21 cellular contexts compared by ENCODE assay signal in the genomic region with DNA sequence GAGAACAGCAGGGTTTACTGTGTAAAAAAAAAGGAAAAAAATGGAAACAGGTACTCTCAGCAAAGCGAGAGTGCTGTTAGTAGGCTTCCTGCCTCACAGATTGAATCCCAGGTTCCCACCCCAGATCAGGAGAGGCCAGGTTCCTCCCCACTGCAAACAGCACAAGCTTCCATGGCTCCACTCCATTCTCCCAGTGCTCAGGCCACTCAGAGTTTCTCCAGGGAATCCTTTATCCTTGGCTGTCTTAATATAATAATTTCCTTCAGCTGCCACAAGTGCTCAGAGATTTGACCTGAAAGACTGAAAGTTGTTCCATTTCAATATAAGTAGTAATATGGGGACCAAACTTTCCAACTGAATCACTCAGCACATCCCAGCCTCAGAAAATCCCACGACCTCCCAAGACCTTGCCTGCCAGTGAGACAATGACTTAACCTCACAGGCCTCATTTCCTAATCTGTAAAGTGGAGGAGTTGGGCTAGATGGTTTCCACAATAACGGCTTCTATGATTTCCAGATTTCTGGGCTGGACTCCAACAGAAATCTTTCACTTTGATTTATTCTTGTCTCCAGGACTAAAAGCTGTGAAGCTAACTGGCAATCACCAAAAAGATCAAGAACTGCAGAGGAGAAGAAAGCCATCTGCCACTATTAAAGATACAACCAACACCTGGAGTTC.
A peak's percentile ranks its signal among the peaks of the same experiment; 100 is the strongest.
DNase-seq lines count a peak whose midpoint lies in the region; ATAC-seq and TF ChIP-seq lines count a peak whose summit lies in the region.
"Had no signal": no experiment of that assay in that cellular context is flagged by ENCODE, and none has a peak within 500 bp of the region (broad histone marks: within the 10 kb centered on the region; RNA-seq: fewer than 3 reads in every experiment).

No MANE protein-coding gene starts in this region.

- H3K9me2 ChIP-seq in PC-9 (ENCODE audit: insufficient read depth) = no peaks in the 10 kb centered on the region
- H3K9me2 ChIP-seq: SK-N-SH had no signal

- no peak overlapping the region for H3K4ac ChIP-seq in mesendoderm (ENCODE audit: low read depth, low read length)

- DNase-seq in AG20443 (ENCODE audit: low spot score) (peak; percentile 31), NCI-H446 treated with DMSO at 0.1 percent for 48 hours (lab: John Stamatoyannopoulos, UW) (peak; percentile 32), fibroblast of lung (ENCODE audit: low read depth in 2 of 2) (peak; percentile 8), mesendoderm (no peak), PC-9 (no peak), DMS79 (lab: John Stamatoyannopoulos, UW) (no peak)
- no peak for DNase-seq in stimulated activated naive CD4-positive, alpha-beta T cell treated with Interleukin-2 at 50 U/mL for 16 hours (lab: John Stamatoyannopoulos, UW)
- DNase-seq: activated B cell treated with CpG ODN at 0.5 μM for 24 hours; activated CD4-positive, alpha-beta memory T cell treated with anti-CD3 and anti-CD28 coated beads, Interleukin-2, amount 10 ng/mL, durations not matched to agents 7 days and 5 days; activated naive CD4-positive, alpha-beta T cell; amniotic stem cell; glutamatergic neuron; mucosa of descending colon; NCI-H774; SK-N-SH; stimulated activated CD4-positive, alpha-beta T cell treated with anti-CD3 and anti-CD28 coated beads, Interleukin-4, amount 100 ng/mL, for 24 hours; upper lobe of left lung had no signal

- no peak for ATAC-seq in HG03095 (IDR thresholded peaks at IDR 0.05; ENCODE audit: unreplicated experiment)
- ATAC-seq: left lobe of liver, mucosa of descending colon, Panc1 had no signal

- CTCF ChIA-PET in PC-9 (lab: Charles Lee) = no interaction called here

- H2AK5ac ChIP-seq in mesendoderm (ENCODE audit: low read length) = no peak overlapping the region

- no peak for TF ChIP-seq CTCF in fibroblast of lung (conservative IDR thresholded peaks at IDR 0.05 in 1 of 2, IDR thresholded peaks at IDR 0.05 in 1 of 2; ENCODE audit: low read depth in 1 of 2, low read length in 2 of 2)
- no peak for TF ChIP-seq CTCF in PC-9 (conservative IDR thresholded peaks at IDR 0.05)

- H3K9me3 ChIP-seq in fibroblast of lung (ENCODE audit: control insufficient read depth, insufficient read depth, low read depth, low read length) = no peaks in the 10 kb centered on the region
- no peaks in the 10 kb centered on the region for H3K9me3 ChIP-seq in PC-9 (ENCODE audit: insufficient read depth, low read depth)
- H3K9me3 ChIP-seq: mucosa of descending colon, neutrophil, SK-N-SH, upper lobe of left lung had no signal

- H2BK120ac ChIP-seq in mesendoderm (ENCODE audit: low read depth, low read length) = no peak overlapping the region

- BruUV-seq in PC-9 (replicated peaks; lab: Mats Ljungman, UMichigan) = no TSS peak

- no peak overlapping the region for H2BK5ac ChIP-seq in mesendoderm (ENCODE audit: low read length)

- H2AFZ ChIP-seq in fibroblast of lung (ENCODE audit: low read length) (no peak overlapping the region), PC-9 (no peak overlapping the region)

- H3K27me3 ChIP-seq in fibroblast of lung (ENCODE audit: control insufficient read depth, insufficient read depth, low read length) = no peaks in the 10 kb centered on the region
- H3K27me3 ChIP-seq in mesendoderm (ENCODE audit: insufficient read depth, low read length, poor library complexity) = no peaks in the 10 kb centered on the region
- no peaks in the 10 kb centered on the region for H3K27me3 ChIP-seq in PC-9 (ENCODE audit: insufficient read depth, low read depth)
- H3K27me3 ChIP-seq: neutrophil, upper lobe of left lung had no signal

- H3K23ac ChIP-seq in mesendoderm (ENCODE audit: low read length) = no peak overlapping the region

- H3K4me2 ChIP-seq in fibroblast of lung (ENCODE audit: extremely low read depth, insufficient read depth, low read length) (no peak overlapping the region), mesendoderm (ENCODE audit: low read length) (no peak overlapping the region), PC-9 (no peak overlapping the region)
- H3K4me2 ChIP-seq: SK-N-SH had no signal

- no peaks in the 10 kb centered on the region for H3K79me1 ChIP-seq in mesendoderm (ENCODE audit: low read length)

- H3K4me3 ChIP-seq in fibroblast of lung (replicated peaks in 1 of 4; ENCODE audit: control extremely low read depth in 1 of 4, insufficient read depth in 1 of 4, low read depth in 3 of 4, low read length in 4 of 4) (no peak overlapping the region), mesendoderm (ENCODE audit: low read length) (no peak overlapping the region), PC-9 (no peak overlapping the region)
- H3K4me3 ChIP-seq: mucosa of descending colon, upper lobe of left lung had no signal

- H4K20me1 ChIP-seq in fibroblast of lung (ENCODE audit: control insufficient read depth, extremely low read depth, insufficient read depth, low read length) (no peaks in the 10 kb centered on the region), PC-9 (ENCODE audit: insufficient read depth) (no peaks in the 10 kb centered on the region)

- H4K8ac ChIP-seq in mesendoderm (ENCODE audit: low read depth, low read length) = no peak overlapping the region

- no peak overlapping the region for H3K9ac ChIP-seq in fibroblast of lung (ENCODE audit: insufficient read depth, low read length)
- no peak overlapping the region for H3K9ac ChIP-seq in mesendoderm (ENCODE audit: low read length)
- H3K9ac ChIP-seq: SK-N-SH had no signal

- H4K5ac ChIP-seq in mesendoderm (ENCODE audit: low read length) = no peak overlapping the region

- H3F3A ChIP-seq in PC-9 (ENCODE audit: insufficient read depth, low read depth) = no peaks in the 10 kb centered on the region

- H3K36me3 ChIP-seq in fibroblast of lung (ENCODE audit: control insufficient read depth, insufficient read depth, low read length) (no peaks in the 10 kb centered on the region), mesendoderm (ENCODE audit: control insufficient read depth, insufficient read depth, low read length) (no peaks in the 10 kb centered on the region), PC-9 (ENCODE audit: low read depth) (no peaks in the 10 kb centered on the region)
- H3K36me3 ChIP-seq: neutrophil, upper lobe of left lung had no signal

- POLR2A ChIA-PET in PC-9 (lab: Charles Lee; ENCODE audit: unreplicated experiment) = no interaction called here

- H2BK15ac ChIP-seq in mesendoderm (replicated peaks; ENCODE audit: low read depth) = no peak overlapping the region

- intact Hi-C loops in PC-9 (cut with micrococcal nuclease; ENCODE audit: unreplicated experiment) = no loop called here

- no CpG with 5 or more reads among the region's 3 CpGs for WGBS in mesendoderm (ENCODE audit: extremely low coverage, insufficient coverage, low lambda C conversion rate)

- H3K27ac ChIP-seq in fibroblast of lung (ENCODE audit: insufficient read depth, low read length) = no peak overlapping the region
- no peak overlapping the region for H3K27ac ChIP-seq in mesendoderm (ENCODE audit: low read depth, low read length)
- no peak overlapping the region for H3K27ac ChIP-seq in PC-9
- H3K27ac ChIP-seq: neutrophil, upper lobe of left lung had no signal

- no peak overlapping the region for H3K56ac ChIP-seq in mesendoderm (ENCODE audit: low read length)

- H3K4me1 ChIP-seq in fibroblast of lung (ENCODE audit: control insufficient read depth, extremely low read depth, insufficient read depth, low read length) (no peaks in the 10 kb centered on the region), mesendoderm (ENCODE audit: control insufficient read depth, low read depth, low read length) (no peaks in the 10 kb centered on the region), PC-9 (replicated peaks; ENCODE audit: insufficient read depth) (no peaks in the 10 kb centered on the region)
- H3K4me1 ChIP-seq: upper lobe of left lung had no signal

- no peaks in the 10 kb centered on the region for H3K79me2 ChIP-seq in fibroblast of lung (ENCODE audit: control insufficient read depth, insufficient read depth, low read length)
- H3K79me2 ChIP-seq in mesendoderm (ENCODE audit: control insufficient read depth, insufficient read depth, low read length) = no peaks in the 10 kb centered on the region
- H3K79me2 ChIP-seq in PC-9 (ENCODE audit: low read depth) = no peaks in the 10 kb centered on the region

- H3K18ac ChIP-seq in mesendoderm (ENCODE audit: low read length) = peak overlapping the region; percentile 42

Comparison
In these comparisons a context has a peak if more than half of its experiments do, and no peak if none do; other contexts are left out.
1. DNase-seq: peak in AG20443 (single experiment), NCI-H446 treated with DMSO at 0.1 percent for 48 hours (single experiment) and fibroblast of lung (2 of 2); none in mesendoderm (single experiment), PC-9 (0 of 2), stimulated activated naive CD4-positive, alpha-beta T cell treated with Interleukin-2 at 50 U/mL for 16 hours (single experiment) and DMS79 (single experiment).